ENCODE assay signal across 21 cellular contexts in the genomic region with DNA sequence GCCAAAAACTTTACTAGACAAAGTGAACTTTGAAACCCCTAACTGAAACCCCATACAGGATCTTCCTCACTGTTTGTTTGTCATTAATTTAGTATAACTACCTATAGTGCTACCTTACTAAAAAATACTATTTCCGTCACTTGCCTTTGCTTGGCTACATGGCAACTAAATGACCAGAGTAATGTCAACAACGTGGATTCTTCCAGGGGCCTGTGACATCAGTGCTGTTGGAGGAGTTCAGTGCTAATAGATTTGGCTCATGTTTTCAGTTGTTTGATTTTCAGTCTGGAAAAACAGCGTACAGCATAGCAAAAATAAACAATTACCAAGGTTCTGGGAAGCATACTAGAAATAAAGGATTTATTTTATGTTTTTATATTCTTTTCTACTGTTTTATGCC. TPM values are rescaled to one million over a fixed set of nuclear protein-coding genes. Genes with fewer than 3 reads are reported as not detected.
A peak's percentile ranks its signal among the peaks of the same experiment; 100 is the strongest.
DNase-seq lines count a peak whose midpoint lies in the region; ATAC-seq and TF ChIP-seq lines count a peak whose summit lies in the region.
"Had no signal": no experiment of that assay in that cellular context is flagged by ENCODE, and none has a peak within 500 bp of the region (broad histone marks: within the 10 kb centered on the region; RNA-seq: fewer than 3 reads in every experiment).

No MANE protein-coding gene starts in this region.

- H3K36me3 ChIP-seq in heart left ventricle = no peaks in the 10 kb centered on the region
- no peaks in the 10 kb centered on the region for H3K36me3 ChIP-seq in right atrium auricular region
- no peaks in the 10 kb centered on the region for H3K36me3 ChIP-seq in gastrocnemius medialis

- intact Hi-C loops in heart left ventricle (cut with DNase I) = loop anchor here in 1 of 10 donors (5.0 kb wide), 1 partner anchor 34 kb away; no protein-coding TSS in a partner anchor
- intact Hi-C loops in left ventricle myocardium superior (cut with micrococcal nuclease) = no loop called here
- intact Hi-C loops in gastrocnemius medialis (cut with DNase I; ENCODE audit: low total_unique reads) = no loop called here

- in situ Hi-C loops in gastrocnemius medialis (cut with MboI; ENCODE audit: low sequenced_read_pairs in 4 of 4) = loop anchor here in 1 of 4 donors (25.0 kb wide), 1 partner anchor 264 kb away; no protein-coding TSS in a partner anchor

- H3K4me3 ChIP-seq in heart left ventricle (no peak overlapping the region), right atrium auricular region (no peak overlapping the region), gastrocnemius medialis (peak overlapping the region in 2 of 4 donors; percentile 3 to 26)
- H3K4me3 ChIP-seq: SK-N-MC had no signal

- TF ChIP-seq CTCF in heart left ventricle (IDR thresholded peaks at IDR 0.05) (no peak), right atrium auricular region (IDR thresholded peaks at IDR 0.05) (no peak), gastrocnemius medialis (IDR thresholded peaks at IDR 0.05 in 4 of 5, conservative IDR thresholded peaks at IDR 0.05 in 1 of 5) (no peak)

- DNase-seq in heart left ventricle (no peak), left ventricle myocardium superior (no peak), NCI-H774 (lab: John Stamatoyannopoulos, UW) (peak; percentile 27), right atrium auricular region (ENCODE audit: low spot score) (no peak), gastrocnemius medialis (no peak), NCI-H2227 treated with DMSO at 0.1 percent for 48 hours (lab: John Stamatoyannopoulos, UW) (no peak), GM19238 (ENCODE audit: insufficient read length, low spot score) (no peak)
- DNase-seq: Calu3; CD8-positive, alpha-beta memory T cell; DMS153; HFFc6; KG1; NCI-H1105; NCI-H146; NCI-H2029; NCI-H345; NCI-H524; OCI-M1 had no signal

- TF ChIP-seq POLR2A in heart left ventricle (IDR thresholded peaks at IDR 0.05) (no peak), gastrocnemius medialis (IDR thresholded peaks at IDR 0.05) (no peak)

- H3K27ac ChIP-seq in heart left ventricle = peak overlapping the region in 10 of 12 donors; percentile 70 to 88 (median 77)
- H3K27ac ChIP-seq in right atrium auricular region = peak overlapping the region; percentile 71 to 90
- peak overlapping the region; percentile 91 to 93 (median 92) for H3K27ac ChIP-seq in gastrocnemius medialis
- H3K27ac ChIP-seq: C4-2B, SK-N-MC had no signal

- H3K9me3 ChIP-seq in heart left ventricle = no peaks in the 10 kb centered on the region
- no peaks in the 10 kb centered on the region for H3K9me3 ChIP-seq in right atrium auricular region
- H3K9me3 ChIP-seq in gastrocnemius medialis = no peaks in the 10 kb centered on the region

- H3K27me3 ChIP-seq in heart left ventricle = no peaks in the 10 kb centered on the region
- H3K27me3 ChIP-seq in right atrium auricular region = no peaks in the 10 kb centered on the region
- no peaks in the 10 kb centered on the region for H3K27me3 ChIP-seq in gastrocnemius medialis

- peaks cover 0 to 7% (median 0%) of the 10 kb centered on the region in 12 donors for H3K4me1 ChIP-seq in heart left ventricle
- peaks cover 0 to 4% of the 10 kb centered on the region in 2 donors for H3K4me1 ChIP-seq in right atrium auricular region
- H3K4me1 ChIP-seq in gastrocnemius medialis = peaks cover 24 to 33% of the 10 kb centered on the region in 2 donors

- ATAC-seq in heart left ventricle (peak; percentile 13 to 59 (median 38)), left ventricle myocardium superior (no peak), gastrocnemius medialis (no peak)

- 44 to 52% (median 48%) methylated on average over 3 of the region's 3 CpGs for WGBS in heart left ventricle, 4 donors

RNA-seq across cellular contexts. Expression of a gene that starts 3.0 kb away (rescaled TPM):
- total RNA-seq in heart left ventricle (10 to 100 TPM; 25.4 to 77.1 (median 45.9) TPM), left ventricle myocardium superior (96.2 TPM), right atrium auricular region (10 to 100 TPM; 18.6 to 53.9 TPM), gastrocnemius medialis (10 to 100 TPM in 2 of 4 donors, 1 to 10 TPM in 2; 5.3 to 26.0 (median 10.4) TPM)
- 10 to 100 TPM in 1 of 2 donors, 1 to 10 TPM in 1; 2.2 to 20.9 TPM for polyA plus RNA-seq in heart left ventricle
- total RNA-seq: Calu3; CD8-positive, alpha-beta memory T cell; G401; HFFc6 had no signal

RNA-seq across cellular contexts. Expression of a gene that starts 41.0 kb away (rescaled TPM):
- 100 to 1,000 TPM; 109 to 332 (median 245) TPM for total RNA-seq in heart left ventricle
- polyA plus RNA-seq in heart left ventricle = 100 to 1,000 TPM; 144 to 415 TPM
- total RNA-seq in left ventricle myocardium superior = 389 TPM
- total RNA-seq in right atrium auricular region = 100 to 1,000 TPM; 110 to 227 TPM
- 100 to 1,000 TPM in 3 of 4 donors, 10 to 100 TPM in 1; 82.8 to 148 (median 137) TPM for total RNA-seq in gastrocnemius medialis

RNA-seq across cellular contexts. Expression of a gene that starts 57.0 kb away (rescaled TPM):
- 1,000 to 10,000 TPM in 3 of 9 donors, 100 to 1,000 TPM in 6; 348 to 1,479 (median 780) TPM for total RNA-seq in heart left ventricle
- polyA plus RNA-seq in heart left ventricle = 100 to 1,000 TPM; 202 to 467 TPM
- total RNA-seq in left ventricle myocardium superior = 431 TPM
- 100 to 1,000 TPM; 374 to 493 TPM for total RNA-seq in right atrium auricular region
- total RNA-seq in gastrocnemius medialis = 100 to 1,000 TPM; 150 to 518 (median 314) TPM
- total RNA-seq: Calu3; CD8-positive, alpha-beta memory T cell; G401; HFFc6 had no signal
- polyA plus RNA-seq: CD8-positive, alpha-beta memory T cell had no signal

Comparison
In these comparisons a context has a peak if more than half of its experiments do, and no peak if none do; other contexts are left out.
1. ATAC-seq: peak in heart left ventricle (4 of 4); none in left ventricle myocardium superior (single experiment) and gastrocnemius medialis (0 of 2).
2. Peak in every context shown above with its lines, with median percentiles within 50 percentile points of each other: H3K27ac ChIP-seq.